In the genomic region with DNA sequence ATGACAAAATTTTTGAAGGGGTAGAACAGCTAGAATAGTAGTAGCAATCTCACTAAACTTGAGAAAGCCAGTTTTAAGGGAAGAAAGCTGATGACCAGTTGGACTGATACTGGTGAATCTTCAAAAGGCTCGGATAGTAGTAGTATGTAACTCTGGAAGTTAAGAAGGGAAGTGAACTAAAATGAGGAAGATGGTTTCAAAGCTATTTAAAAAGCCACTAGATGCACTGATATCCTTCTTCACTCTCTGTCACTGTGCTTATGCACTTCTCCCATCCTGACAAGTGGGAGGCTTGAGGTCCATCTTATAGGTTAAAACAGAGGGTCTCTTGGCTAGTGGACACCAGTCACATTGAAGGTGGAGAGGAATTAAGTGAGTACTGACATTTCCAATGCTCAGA, we compare ENCODE assay signal across 1 cellular context.
TF ChIP-seq lines count a peak whose summit lies in the region.

No MANE protein-coding gene starts in this region.

TF ChIP-seq in K562, 482 proteins besides CTCF, POLR2A, EP300 and RAD21 (continued from another document):
- TF ChIP-seq MYC (IDR thresholded peaks at IDR 0.05; ENCODE audit: low read depth, low read length) (no peak), MYC (CRISPR knock-in tag; IDR thresholded peaks at IDR 0.05; ENCODE audit: borderline replicate concordance, low read depth) (no peak)
